In the genomic region with DNA sequence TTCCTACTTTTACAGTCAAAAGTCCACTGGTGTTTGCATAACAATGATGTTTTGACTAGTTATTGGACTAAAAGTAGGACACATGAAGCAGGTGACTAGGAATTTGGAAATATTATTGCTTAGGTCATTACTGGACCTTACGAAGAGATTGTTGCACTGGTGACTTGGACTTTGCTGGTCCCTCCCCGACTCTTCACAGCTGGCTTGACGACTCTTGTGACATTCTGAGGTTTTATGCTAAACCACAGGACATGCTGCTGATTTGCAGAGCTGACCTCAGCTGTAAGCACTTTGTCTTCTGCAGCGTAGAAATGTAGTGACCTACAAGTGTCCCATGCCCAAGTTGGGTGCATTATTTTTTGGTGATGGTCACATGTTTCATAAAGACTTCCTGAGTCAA, we compare ENCODE assay signal across 10 cellular contexts. TPM values are rescaled to one million over a fixed set of nuclear protein-coding genes. Genes with fewer than 3 reads are reported as not detected.
DNase-seq lines count a peak whose midpoint lies in the region; ATAC-seq and TF ChIP-seq lines count a peak whose summit lies in the region.
"Had no signal": no experiment of that assay in that cellular context is flagged by ENCODE, and none has a peak within 500 bp of the region (broad histone marks: within the 10 kb centered on the region; RNA-seq: fewer than 3 reads in every experiment).

No MANE protein-coding gene starts in this region.

- no peaks in the 10 kb centered on the region for H3K79me2 ChIP-seq in smooth muscle cell (ENCODE audit: low read depth)

- H3K9ac ChIP-seq in smooth muscle cell (ENCODE audit: low read depth), result no peak overlapping the region

- H3K4me3 ChIP-seq in fibroblast of villous mesenchyme (ENCODE audit: low read depth, low read length) (no peak overlapping the region), smooth muscle cell (no peak overlapping the region)

- H3K27ac ChIP-seq in smooth muscle cell (ENCODE audit: low read depth), result peak overlapping the region; percentile 39

- ATAC-seq in GM21786 (IDR thresholded peaks at IDR 0.05; ENCODE audit: unreplicated experiment), result no peak

- no peaks in the 10 kb centered on the region for H3K9me3 ChIP-seq in smooth muscle cell (replicated peaks; ENCODE audit: low read depth)

- no peak overlapping the region for H2AFZ ChIP-seq in smooth muscle cell (ENCODE audit: low read depth)

- H3F3A ChIP-seq in smooth muscle cell (ENCODE audit: low read depth), result no peaks in the 10 kb centered on the region

- H3K36me3 ChIP-seq in smooth muscle cell (ENCODE audit: low read depth), result no peaks in the 10 kb centered on the region

- 32% methylated on average over 4 of the region's 4 CpGs for WGBS in smooth muscle cell (ENCODE audit: low lambda C conversion rate)

- H3K4me1 ChIP-seq in smooth muscle cell (ENCODE audit: low read depth), result no peaks in the 10 kb centered on the region

- H3K27me3 ChIP-seq in smooth muscle cell (ENCODE audit: low read depth), result no peaks in the 10 kb centered on the region

- TF ChIP-seq CTCF in fibroblast of villous mesenchyme (IDR thresholded peaks at IDR 0.05; ENCODE audit: insufficient read depth, low read depth, low read length) (no peak), smooth muscle cell (IDR thresholded peaks at IDR 0.05; ENCODE audit: borderline replicate concordance, insufficient read depth, poor library complexity, severe bottlenecking) (no peak)

- DNase-seq in SIG-M5 treated with dmso at 0.1 percent for 504 hours (lab: John Stamatoyannopoulos, UW; ENCODE audit: unreplicated experiment), result peak; percentile 9
- DNase-seq in SIG-M5 (lab: John Stamatoyannopoulos, UW), result no peak
- peak; percentile 70 for DNase-seq in RPMI7951 (ENCODE audit: low read depth)
- peak; percentile 53 for DNase-seq in fibroblast of villous mesenchyme (ENCODE audit: low read depth)
- no peak for DNase-seq in smooth muscle cell (lab: John Stamatoyannopoulos, UW; ENCODE audit: unreplicated experiment)
- no peak for DNase-seq in AG20443 (ENCODE audit: low spot score)
- no peak for DNase-seq in activated naive CD4-positive, alpha-beta T cell treated with anti-CD3 and anti-CD28 coated beads, Interleukin-2, amount 50 U/mL, for 16 hours
- DNase-seq: activated naive CD8-positive, alpha-beta T cell treated with anti-CD3 and anti-CD28 coated beads for 36 hours; retina had no signal

- no peaks in the 10 kb centered on the region for H4K20me1 ChIP-seq in smooth muscle cell (ENCODE audit: low read depth)

- peak overlapping the region; percentile 25 for H3K4me2 ChIP-seq in smooth muscle cell

RNA-seq across cellular contexts. Expression of a gene that starts 21.9 kb away (rescaled TPM):
- 71.6 and 73.9 TPM in 2 replicates for total RNA-seq in RPMI7951 (2014; rRNA removed; shearing (Covaris generic))
- 24.2 and 26.8 TPM in 2 replicates for total RNA-seq in fibroblast of villous mesenchyme
- 18.3 and 34.7 TPM in 2 replicates for total RNA-seq in smooth muscle cell
- 34.7 and 48.5 TPM in 2 replicates for polyA plus RNA-seq in smooth muscle cell

RNA-seq across cellular contexts. Expression of a gene that starts 50.7 kb away (rescaled TPM):
- 14.1 and 23.0 TPM in 2 replicates for total RNA-seq in RPMI7951 (2014; rRNA removed; shearing (Covaris generic))
- 50.9 and 54.4 TPM in 2 replicates for total RNA-seq in fibroblast of villous mesenchyme
- total RNA-seq in smooth muscle cell, result 41.1 and 52.0 TPM in 2 replicates
- polyA plus RNA-seq in smooth muscle cell, result 20.0 and 35.2 TPM in 2 replicates

Comparison
In these comparisons a context has a peak if more than half of its experiments do, and no peak if none do; other contexts are left out.
1. DNase-seq: peak in SIG-M5 treated with dmso at 0.1 percent for 504 hours (single experiment), RPMI7951 (single experiment) and fibroblast of villous mesenchyme (single experiment); none in SIG-M5 (single experiment), smooth muscle cell (single experiment), AG20443 (single experiment) and activated naive CD4-positive, alpha-beta T cell treated with anti-CD3 and anti-CD28 coated beads, Interleukin-2, amount 50 U/mL, for 16 hours (single experiment).